ENCODE assay signal across 10 cellular contexts in the genomic region with DNA sequence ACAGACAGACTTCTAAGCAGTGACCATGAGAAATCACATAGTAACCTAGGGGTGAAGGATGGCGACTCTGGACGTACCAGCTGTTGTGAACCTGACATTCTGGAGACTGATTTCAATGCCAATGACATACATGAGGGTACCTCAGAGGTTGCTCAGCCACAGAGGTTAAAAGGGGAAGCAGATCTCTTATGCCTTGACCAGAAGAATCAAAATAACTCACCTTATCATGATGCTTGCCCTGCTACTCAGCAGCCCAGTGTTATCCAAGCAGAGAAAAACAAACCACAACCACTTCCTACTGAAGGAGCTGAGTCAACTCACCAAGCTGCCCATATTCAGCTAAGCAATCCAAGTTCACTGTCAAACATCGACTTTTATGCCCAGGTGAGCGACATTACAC. TPM values are rescaled to one million over a fixed set of nuclear protein-coding genes. Genes with fewer than 3 reads are reported as not detected.
DNase-seq lines count a peak whose midpoint lies in the region; ATAC-seq and TF ChIP-seq lines count a peak whose summit lies in the region.
"Had no signal": no experiment of that assay in that cellular context is flagged by ENCODE, and none has a peak within 500 bp of the region (broad histone marks: within the 10 kb centered on the region; RNA-seq: fewer than 3 reads in every experiment).

No MANE protein-coding gene starts in this region.

- H3K27ac ChIP-seq in HCT116 (ENCODE audit: low read depth, low read length) (no peak overlapping the region), MM.1S (ENCODE audit: low read length) (peak overlapping the region; percentile 41; the same call in 1 of the 2 replicates), left ventricle myocardium inferior (replicated peaks) (no peak overlapping the region)
- H3K27ac ChIP-seq: HL-60 had no signal

- H3K9ac ChIP-seq in HCT116 (ENCODE audit: low read length) (no peak overlapping the region), MM.1S (ENCODE audit: low read length) (no peak overlapping the region)

- H3K27me3 ChIP-seq in HCT116 (ENCODE audit: insufficient read depth, low read length) (peaks cover 11% of the 10 kb centered on the region; the same call in 1 of the 2 replicates), MM.1S (replicated peaks; ENCODE audit: insufficient read depth, low read length) (no peaks in the 10 kb centered on the region), left ventricle myocardium inferior (ENCODE audit: low read depth) (no peaks in the 10 kb centered on the region)

- TF ChIP-seq CTCF in HCT116 (IDR thresholded peaks at IDR 0.05 in 2 of 3, conservative IDR thresholded peaks at IDR 0.05 in 1 of 3; ENCODE audit: borderline replicate concordance in 1 of 3, insufficient read depth in 1 of 3, low read depth in 2 of 3, low read length in 2 of 3) (no peak), MM.1S (IDR thresholded peaks at IDR 0.05; ENCODE audit: low read length) (no peak), fibroblast of mammary gland (conservative IDR thresholded peaks at IDR 0.05; ENCODE audit: control insufficient read depth, insufficient read depth, low read depth, low read length) (no peak), left ventricle myocardium inferior (IDR thresholded peaks at IDR 0.05; ENCODE audit: borderline replicate concordance) (no peak)

- H3K4me2 ChIP-seq in HCT116 (ENCODE audit: low read length) = no peak overlapping the region
- H3K4me2 ChIP-seq in MM.1S (ENCODE audit: low read depth, low read length) = peak overlapping the region; percentile 55

- DNase-seq in HCT116 (ENCODE audit: low read depth, low spot score) (no peak), MM.1S (peak; percentile 92), fibroblast of mammary gland (ENCODE audit: low read depth) (peak; percentile 23), left ventricle myocardium inferior (no peak), ureter (ENCODE audit: low spot score) (no peak), 8988T (no peak), NCI-H345 (lab: John Stamatoyannopoulos, UW) (no peak)
- DNase-seq: naive thymus-derived CD8-positive, alpha-beta T cell had no signal

- no TSS peak for BruUV-seq in HCT116 (replicated peaks; lab: Mats Ljungman, UMichigan)

- H4K20me1 ChIP-seq in HCT116 (ENCODE audit: insufficient read depth) (no peaks in the 10 kb centered on the region), MM.1S (ENCODE audit: insufficient read depth, low read length) (no peaks in the 10 kb centered on the region)

- H3K9me2 ChIP-seq in HCT116 (ENCODE audit: insufficient read depth) (no peaks in the 10 kb centered on the region), MM.1S (replicated peaks; ENCODE audit: insufficient read depth, low read length) (no peaks in the 10 kb centered on the region)

- H3F3A ChIP-seq in MM.1S (ENCODE audit: insufficient read depth, low read length) = peaks cover 11% of the 10 kb centered on the region

- H3K4me3 ChIP-seq in HCT116 (replicated peaks in 1 of 2; ENCODE audit: low read depth in 1 of 2, low read length in 2 of 2) = no peak overlapping the region
- H3K4me3 ChIP-seq in MM.1S (ENCODE audit: low read length) = peak overlapping the region; percentile 11; the same call in 1 of the 2 replicates
- H3K4me3 ChIP-seq in fibroblast of mammary gland (ENCODE audit: control insufficient read depth, low read depth, low read length) = no peak overlapping the region
- no peak overlapping the region for H3K4me3 ChIP-seq in left ventricle myocardium inferior

- H2AFZ ChIP-seq in HCT116 (ENCODE audit: low read depth, low read length, poor library complexity, severe bottlenecking) (no peak overlapping the region), MM.1S (ENCODE audit: low read length) (peak overlapping the region; percentile 29)

- H3K36me3 ChIP-seq in HCT116 (ENCODE audit: control insufficient read depth in 1 of 2, insufficient read depth in 2 of 2, low read length in 2 of 2) (no peaks in the 10 kb centered on the region), MM.1S (replicated peaks; ENCODE audit: insufficient read depth, low read length) (no peaks in the 10 kb centered on the region), left ventricle myocardium inferior (peaks cover 10% of the 10 kb centered on the region)

- intact Hi-C loops in HCT116 (cut with micrococcal nuclease) (no loop called here), left ventricle myocardium inferior (cut with micrococcal nuclease) (no loop called here)

- ATAC-seq in GM18519 (IDR thresholded peaks at IDR 0.05; ENCODE audit: low FRiP score, unreplicated experiment) (peak; percentile 91), HCT116 (peak; percentile 27; the same call in 1 of the 2 replicates)

- no peaks in the 10 kb centered on the region for H3K4me1 ChIP-seq in HCT116 (ENCODE audit: control insufficient read depth in 1 of 2, insufficient read depth in 2 of 2, low read length in 2 of 2)
- H3K4me1 ChIP-seq in MM.1S (ENCODE audit: low read length) = peaks cover 41% of the 10 kb centered on the region
- no peaks in the 10 kb centered on the region for H3K4me1 ChIP-seq in left ventricle myocardium inferior

- TF ChIP-seq POLR2A in HCT116 (IDR thresholded peaks at IDR 0.05; ENCODE audit: borderline replicate concordance, extremely low read depth, insufficient read depth, insufficient read length) = no peak

- POLR2A ChIA-PET in HCT116 (lab: Charles Lee) = no interaction called here

- TF ChIP-seq RAD21 in HCT116 (IDR thresholded peaks at IDR 0.05; ENCODE audit: low read depth) = no peak

- no peaks in the 10 kb centered on the region for H3K79me2 ChIP-seq in HCT116 (ENCODE audit: insufficient read depth, low read length)
- H3K79me2 ChIP-seq in MM.1S (ENCODE audit: low read length) = no peaks in the 10 kb centered on the region

- CTCF ChIA-PET in HCT116 (lab: Charles Lee) = interaction anchor here (1.1 kb wide), 1 partner anchor 27 kb away, joined by 4 read pairs; no protein-coding TSS in a partner anchor

- RAD21 ChIA-PET in HCT116 (lab: Charles Lee; ENCODE audit: low non-redundant PET in 1 of 2, low total read pairs in 2 of 2, uncharacterized antibody in 2 of 2, unreplicated experiment in 2 of 2) = no interaction called here

- H3K9me3 ChIP-seq in HCT116 (ENCODE audit: control insufficient read depth in 1 of 2, insufficient read depth in 1 of 2, low read depth in 1 of 2, low read length in 2 of 2) (no peaks in the 10 kb centered on the region), MM.1S (replicated peaks; ENCODE audit: insufficient read depth, low read length) (no peaks in the 10 kb centered on the region), left ventricle myocardium inferior (replicated peaks) (no peaks in the 10 kb centered on the region)

TF ChIP-seq in HCT116, 20 proteins besides CTCF, POLR2A, EP300 and RAD21:
- TF ChIP-seq ZFX (IDR thresholded peaks at IDR 0.05) = no peak
- TF ChIP-seq TCF7L2 (IDR thresholded peaks at IDR 0.05; ENCODE audit: borderline replicate concordance, extremely low read depth, insufficient read depth, insufficient read length) = no peak
- no peak for TF ChIP-seq EZH2 (IDR thresholded peaks at IDR 0.05)
- TF ChIP-seq, protein P1, sequence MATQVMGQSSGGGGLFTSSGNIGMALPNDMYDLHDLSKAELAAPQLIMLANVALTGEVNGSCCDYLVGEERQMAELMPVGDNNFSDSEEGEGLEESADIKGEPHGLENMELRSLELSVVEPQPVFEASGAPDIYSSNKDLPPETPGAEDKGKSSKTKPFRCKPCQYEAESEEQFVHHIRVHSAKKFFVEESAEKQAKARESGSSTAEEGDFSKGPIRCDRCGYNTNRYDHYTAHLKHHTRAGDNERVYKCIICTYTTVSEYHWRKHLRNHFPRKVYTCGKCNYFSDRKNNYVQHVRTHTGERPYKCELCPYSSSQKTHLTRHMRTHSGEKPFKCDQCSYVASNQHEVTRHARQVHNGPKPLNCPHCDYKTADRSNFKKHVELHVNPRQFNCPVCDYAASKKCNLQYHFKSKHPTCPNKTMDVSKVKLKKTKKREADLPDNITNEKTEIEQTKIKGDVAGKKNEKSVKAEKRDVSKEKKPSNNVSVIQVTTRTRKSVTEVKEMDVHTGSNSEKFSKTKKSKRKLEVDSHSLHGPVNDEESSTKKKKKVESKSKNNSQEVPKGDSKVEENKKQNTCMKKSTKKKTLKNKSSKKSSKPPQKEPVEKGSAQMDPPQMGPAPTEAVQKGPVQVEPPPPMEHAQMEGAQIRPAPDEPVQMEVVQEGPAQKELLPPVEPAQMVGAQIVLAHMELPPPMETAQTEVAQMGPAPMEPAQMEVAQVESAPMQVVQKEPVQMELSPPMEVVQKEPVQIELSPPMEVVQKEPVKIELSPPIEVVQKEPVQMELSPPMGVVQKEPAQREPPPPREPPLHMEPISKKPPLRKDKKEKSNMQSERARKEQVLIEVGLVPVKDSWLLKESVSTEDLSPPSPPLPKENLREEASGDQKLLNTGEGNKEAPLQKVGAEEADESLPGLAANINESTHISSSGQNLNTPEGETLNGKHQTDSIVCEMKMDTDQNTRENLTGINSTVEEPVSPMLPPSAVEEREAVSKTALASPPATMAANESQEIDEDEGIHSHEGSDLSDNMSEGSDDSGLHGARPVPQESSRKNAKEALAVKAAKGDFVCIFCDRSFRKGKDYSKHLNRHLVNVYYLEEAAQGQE (IDR thresholded peaks at IDR 0.05; ENCODE audit: low read depth) = no peak
- TF ChIP-seq CEBPB (IDR thresholded peaks at IDR 0.05; ENCODE audit: low read depth) = no peak
- TF ChIP-seq JUND (IDR thresholded peaks at IDR 0.05) = no peak

RNA-seq across cellular contexts. Expression of a gene that starts 38.0 kb away (rescaled TPM):
- total RNA-seq in HCT116 (2021; ENCODE audit: unreplicated experiment) (not detected), left ventricle myocardium inferior (0.80 TPM), ureter (0.47 TPM)
- polyA plus RNA-seq in HCT116 (2012) = 0.14 TPM in 1 of 2 replicates, not detected in the other

Comparison
In these comparisons a context has a peak if more than half of its experiments do, and no peak if none do; other contexts are left out.
1. DNase-seq: peak in MM.1S (single experiment) and fibroblast of mammary gland (single experiment); none in HCT116 (single experiment), left ventricle myocardium inferior (single experiment), ureter (single experiment), 8988T (single experiment) and NCI-H345 (single experiment).